14 cellular contexts compared by ENCODE assay signal in genomic region chr9:76692448-76693129, GRCh38.
DNase-seq lines count a peak whose midpoint lies in the region; ATAC-seq and TF ChIP-seq lines count a peak whose summit lies in the region.
"Had no signal": no experiment of that assay in that cellular context is flagged by ENCODE, and none has a peak within 500 bp of the region (broad histone marks: within the 10 kb centered on the region; RNA-seq: fewer than 3 reads in every experiment).

No MANE protein-coding gene starts in this region.

- H3K4ac ChIP-seq in mesenchymal stem cell (ENCODE audit: low read depth in 1 of 2, low read length in 2 of 2) = no peak overlapping the region

- WGBS in mesenchymal stem cell = 94% methylated on average over 3 of the region's 9 CpGs

- intact Hi-C loops in breast epithelium (cut with DNase I; ENCODE audit: low total_unique reads) (loop anchor here (10.0 kb wide), 1 partner anchor 192 kb away; no protein-coding TSS in a partner anchor), MCF 10A (cut with micrococcal nuclease) (no loop called here), ascending aorta (cut with DNase I) (no loop called here)

- H4K8ac ChIP-seq in mesenchymal stem cell (ENCODE audit: low read length) = no peak overlapping the region

- ATAC-seq in GM18505 (IDR thresholded peaks at IDR 0.05; ENCODE audit: unreplicated experiment) = no peak
- ATAC-seq in HG03342 (IDR thresholded peaks at IDR 0.05; ENCODE audit: unreplicated experiment) = no peak
- ATAC-seq: heart right ventricle, left ventricle myocardium superior, upper lobe of right lung had no signal

- H3K4me1 ChIP-seq in breast epithelium (no peaks in the 10 kb centered on the region), ascending aorta (peaks cover 0 to 27% of the 10 kb centered on the region in 2 donors), mesenchymal stem cell (ENCODE audit: control insufficient read depth, insufficient read depth, low read depth, low read length) (peaks cover 1% of the 10 kb centered on the region)
- H3K4me1 ChIP-seq: upper lobe of right lung had no signal

- POLR2A ChIA-PET in MCF 10A (lab: Yijun Ruan, JAX) = interaction anchor here (0.9 kb wide), 1 partner anchor 11 kb away, joined by 3 read pairs; no protein-coding TSS in a partner anchor

- no peak overlapping the region for H3K4me3 Mint-ChIP-seq in MCF 10A (ENCODE audit: unreplicated experiment)
- peak overlapping the region; percentile 81 for H3K4me3 Mint-ChIP-seq in type B pancreatic cell

- no peak overlapping the region for H2BK12ac ChIP-seq in mesenchymal stem cell (ENCODE audit: low read length in 2 of 2)

- CTCF ChIA-PET in MCF 10A (lab: Yijun Ruan, JAX) = interaction anchor here (0.6 to 12.3 kb wide), 7 partner anchors 11 to 451 kb away, joined by 3 to 144 read pairs (median 5); no protein-coding TSS in a partner anchor

- H3K36me3 Mint-ChIP-seq in MCF 10A (ENCODE audit: insufficient read depth, unreplicated experiment) (no peaks in the 10 kb centered on the region), type B pancreatic cell (no peaks in the 10 kb centered on the region)

- no peaks in the 10 kb centered on the region for H3K79me1 ChIP-seq in mesenchymal stem cell (replicated peaks; ENCODE audit: low read length, poor library complexity, severe bottlenecking)

- H4K91ac ChIP-seq in mesenchymal stem cell (ENCODE audit: low read length) = no peak overlapping the region

- no peaks in the 10 kb centered on the region for H3K36me3 ChIP-seq in breast epithelium
- no peaks in the 10 kb centered on the region for H3K36me3 ChIP-seq in ascending aorta
- H3K36me3 ChIP-seq in mesenchymal stem cell (ENCODE audit: control insufficient read depth in 1 of 2, insufficient read depth in 2 of 2, low read depth in 1 of 2, low read length in 2 of 2) = no peaks in the 10 kb centered on the region
- H3K36me3 ChIP-seq: heart right ventricle, upper lobe of right lung had no signal

- H3K9me3 ChIP-seq in breast epithelium (no peaks in the 10 kb centered on the region), ascending aorta (no peaks in the 10 kb centered on the region), mesenchymal stem cell (ENCODE audit: control insufficient read depth, low read length) (no peaks in the 10 kb centered on the region)
- H3K9me3 ChIP-seq: heart right ventricle, upper lobe of right lung had no signal

- no peak overlapping the region for H3K18ac ChIP-seq in mesenchymal stem cell (ENCODE audit: low read depth in 1 of 2, low read length in 2 of 2)

- TF ChIP-seq CTCF in breast epithelium (IDR thresholded peaks at IDR 0.05) (no peak), MCF 10A (IDR thresholded peaks at IDR 0.05; ENCODE audit: unreplicated experiment) (no peak), ascending aorta (IDR thresholded peaks at IDR 0.05) (no peak), type B pancreatic cell (conservative IDR thresholded peaks at IDR 0.05) (no peak)

- H3K14ac ChIP-seq in mesenchymal stem cell (ENCODE audit: low read length in 2 of 2) = no peak overlapping the region

- no peak overlapping the region for H2BK120ac ChIP-seq in mesenchymal stem cell (ENCODE audit: low read depth, low read length)

- no peak overlapping the region for H2AFZ ChIP-seq in mesenchymal stem cell (ENCODE audit: low read depth, low read length)

- no peak overlapping the region for H3K27ac ChIP-seq in breast epithelium
- H3K27ac ChIP-seq in ascending aorta = peak overlapping the region; percentile 1 to 31
- H3K27ac ChIP-seq in mesenchymal stem cell (ENCODE audit: low read length, poor library complexity, severe bottlenecking) = no peak overlapping the region
- H3K27ac ChIP-seq: upper lobe of right lung had no signal

- H3K9me3 Mint-ChIP-seq in MCF 10A (ENCODE audit: unreplicated experiment) (no peaks in the 10 kb centered on the region), type B pancreatic cell (no peaks in the 10 kb centered on the region)

- H2BK15ac ChIP-seq in mesenchymal stem cell (ENCODE audit: low read depth, poor library complexity, severe bottlenecking) = no peak overlapping the region

- no peak overlapping the region for H3K23ac ChIP-seq in mesenchymal stem cell (ENCODE audit: low read length in 2 of 2)

- H3K9ac ChIP-seq in mesenchymal stem cell (ENCODE audit: low read length) = peak overlapping the region; percentile 82

- no peak overlapping the region for H2BK5ac ChIP-seq in mesenchymal stem cell (ENCODE audit: low read depth, low read length, poor library complexity, severe bottlenecking)

- DNase-seq in breast epithelium (ENCODE audit: low spot score in 2 of 2) = no peak
- no peak for DNase-seq in MCF 10A (ENCODE audit: unreplicated experiment)
- DNase-seq in ascending aorta (ENCODE audit: low spot score in 2 of 2) = no peak
- DNase-seq in mesenchymal stem cell = no peak
- no peak for DNase-seq in type B pancreatic cell (ENCODE audit: extremely low spot score, unreplicated experiment)
- no peak for DNase-seq in CD1c-positive myeloid dendritic cell (ENCODE audit: extremely low spot score)
- DNase-seq: activated CD4-positive, alpha-beta T cell treated with anti-CD3 and anti-CD28 coated beads for 1 hour; activated effector memory CD4-positive, alpha-beta T cell treated with Interleukin-2 at 50 U/mL for 16 hours; DMS79; heart right ventricle; left ventricle myocardium superior; upper lobe of right lung had no signal

- H3K27me3 ChIP-seq in breast epithelium (no peaks in the 10 kb centered on the region), ascending aorta (no peaks in the 10 kb centered on the region), mesenchymal stem cell (ENCODE audit: control insufficient read depth in 1 of 2, insufficient read depth in 1 of 2, low read length in 2 of 2) (no peaks in the 10 kb centered on the region)

- H3K4me1 Mint-ChIP-seq in MCF 10A (ENCODE audit: insufficient read depth, unreplicated experiment) (peaks cover 20% of the 10 kb centered on the region), type B pancreatic cell (ENCODE audit: unreplicated experiment) (peaks cover 12% of the 10 kb centered on the region)

- H3K27me3 Mint-ChIP-seq in MCF 10A (ENCODE audit: insufficient read depth, unreplicated experiment) = peaks cover 4% of the 10 kb centered on the region
- peaks cover 40% of the 10 kb centered on the region for H3K27me3 Mint-ChIP-seq in type B pancreatic cell

- H3K4me3 ChIP-seq in breast epithelium = peak overlapping the region; percentile 31 to 59 (median 38)
- H3K4me3 ChIP-seq in ascending aorta = peak overlapping the region in 1 of 2 donors; percentile 46
- H3K4me3 ChIP-seq in mesenchymal stem cell (ENCODE audit: insufficient read depth in 1 of 2, low read depth in 1 of 2, low read length in 2 of 2) = peak overlapping the region in 1 of 2 experiments; percentile 71

- H2AK5ac ChIP-seq in mesenchymal stem cell (ENCODE audit: low read length, severe bottlenecking) = no peak overlapping the region

- H3K27ac Mint-ChIP-seq in MCF 10A (ENCODE audit: low read depth, unreplicated experiment) (no peak overlapping the region), type B pancreatic cell (no peak overlapping the region)

- TF ChIP-seq POLR2A in breast epithelium (IDR thresholded peaks at IDR 0.05) (no peak), GM18505 (IDR thresholded peaks at IDR 0.05; ENCODE audit: borderline replicate concordance, extremely low read depth, insufficient read depth, insufficient read length) (no peak)

- BruUV-seq in MCF 10A (replicated peaks; lab: Mats Ljungman, UMichigan) = no TSS peak

- H3K4me2 ChIP-seq in mesenchymal stem cell (ENCODE audit: low read length, poor library complexity, severe bottlenecking) = no peak overlapping the region

Comparison
In these comparisons a context has a peak if more than half of its experiments do, and no peak if none do; other contexts are left out.
1. H3K27ac ChIP-seq: peak in ascending aorta (2 of 2); none in breast epithelium (0 of 2) and mesenchymal stem cell (single experiment).